19 cellular contexts compared by ENCODE assay signal in the genomic region with DNA sequence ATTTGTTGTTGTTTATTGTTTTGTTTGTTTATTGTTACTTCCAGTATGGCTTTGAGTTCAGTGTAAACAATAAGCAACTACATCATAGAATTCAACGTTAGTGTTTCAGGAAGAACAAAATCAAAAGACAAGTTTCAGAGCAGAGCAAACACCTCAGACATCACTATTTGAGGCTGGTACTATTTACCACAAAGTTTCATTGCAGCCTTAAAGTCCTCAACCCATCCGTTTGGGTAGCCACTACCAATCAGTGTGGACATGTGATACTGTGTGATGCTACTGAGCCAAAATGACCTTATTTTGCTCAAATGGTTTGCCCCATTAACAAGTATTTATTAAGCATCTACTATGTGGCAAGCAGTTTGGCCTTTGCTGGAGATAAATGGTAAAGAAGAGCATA.
"Had no signal": no experiment of that assay in that cellular context is flagged by ENCODE, and none has a peak within 500 bp of the region (broad histone marks: within the 10 kb centered on the region; RNA-seq: fewer than 3 reads in every experiment).

No MANE protein-coding gene starts in this region.

- H3K4me3 ChIP-seq: cardiac muscle cell, heart right ventricle, sigmoid colon, spleen, tibial artery had no signal

- H3K27ac ChIP-seq: cardiac muscle cell, heart right ventricle, sigmoid colon, spleen, tibial artery, VCaP had no signal

- H3K36me3 ChIP-seq: cardiac muscle cell, heart right ventricle, sigmoid colon, spleen, tibial artery had no signal

- H3K27me3 Mint-ChIP-seq: activated naive CD4-positive, alpha-beta T cell treated with anti-CD3 and anti-CD28 coated beads, Interleukin-2, amount 10 ng/mL, durations not matched to agents 7 days and 5 days had no signal

- H3K36me3 Mint-ChIP-seq: activated naive CD4-positive, alpha-beta T cell treated with anti-CD3 and anti-CD28 coated beads, Interleukin-2, amount 10 ng/mL, durations not matched to agents 7 days and 5 days had no signal

- H3K4me1 ChIP-seq: tibial artery had no signal

- H3K4me3 Mint-ChIP-seq: activated naive CD4-positive, alpha-beta T cell treated with anti-CD3 and anti-CD28 coated beads, Interleukin-2, amount 10 ng/mL, durations not matched to agents 7 days and 5 days; dendritic cell treated with granulocyte-macrophage colony-stimulating factor and Interleukin-4, amounts not matched to agents 40 ng/mL and 50 ng/mL, for 4 days; stimulated activated naive CD8-positive, alpha-beta T cell treated with anti-CD3 and anti-CD28 coated beads, Interleukin-15, Interleukin-2, amounts not matched to agents 100 ng/mL and 50 ng/mL, for 24 hours had no signal

- H3K27ac Mint-ChIP-seq: activated naive CD4-positive, alpha-beta T cell treated with anti-CD3 and anti-CD28 coated beads, Interleukin-2, amount 10 ng/mL, durations not matched to agents 7 days and 5 days; dendritic cell treated with granulocyte-macrophage colony-stimulating factor and Interleukin-4, amounts not matched to agents 40 ng/mL and 50 ng/mL, for 4 days; stimulated activated naive CD8-positive, alpha-beta T cell treated with anti-CD3 and anti-CD28 coated beads, Interleukin-15, Interleukin-2, amounts not matched to agents 100 ng/mL and 50 ng/mL, for 24 hours had no signal

- FAIRE-seq: endometrium had no signal

- H3K9me3 ChIP-seq: heart right ventricle, sigmoid colon, spleen, tibial artery had no signal

- H3K27me3 ChIP-seq: heart right ventricle, sigmoid colon, spleen, tibial artery had no signal

- H3K9me3 Mint-ChIP-seq: dendritic cell treated with granulocyte-macrophage colony-stimulating factor and Interleukin-4, amounts not matched to agents 40 ng/mL and 50 ng/mL, for 4 days had no signal

- ATAC-seq: activated CD4-positive, CD25-positive, alpha-beta regulatory T cell treated with anti-CD3 and anti-CD28 coated beads, Interleukin-2, amount 50 U/mL, for 24 hours; heart right ventricle; left cardiac atrium had no signal

- DNase-seq: activated CD4-positive, alpha-beta T cell treated with anti-CD3 and anti-CD28 coated beads, Interleukin-2, amount 50 U/mL, for 4 hours; activated effector memory CD4-positive, alpha-beta T cell treated with anti-CD3 and anti-CD28 coated beads, Interleukin-2, amount 50 U/mL, for 16 hours; activated naive CD4-positive, alpha-beta T cell treated with anti-CD3 and anti-CD28 coated beads, Interleukin-2, amount 10 ng/mL, durations not matched to agents 7 days and 5 days; amygdala; effector CD4-positive, alpha-beta T cell; heart right ventricle; islet precursor cell; left cardiac atrium; nucleus accumbens; sigmoid colon; spleen; stimulated activated CD4-positive, alpha-beta T cell treated with anti-CD3 and anti-CD28 coated beads, Interleukin-4, amount 100 ng/mL, for 24 hours; tibial artery had no signal
